Comparison of ENCODE assay signal across 1 cellular context in genomic region chr4:147778942-147779341, GRCh38.
TF ChIP-seq lines count a peak whose summit lies in the region.

No MANE protein-coding gene starts in this region.

TF ChIP-seq in HepG2, 621 proteins besides CTCF, POLR2A, EP300 and RAD21 (continued from another document):
- TF ChIP-seq ZNF75D (CRISPR knock-in tag; IDR thresholded peaks at IDR 0.05; ENCODE audit: borderline replicate concordance): no peak
- no peak for TF ChIP-seq ZBTB33 (CRISPR knock-in tag; IDR thresholded peaks at IDR 0.05)
- no peak for TF ChIP-seq GATAD1 (CRISPR knock-in tag; IDR thresholded peaks at IDR 0.05)
